Comparison of ENCODE assay signal across 1 cellular context in genomic region chr1:99652881-99653281, GRCh38.
TF ChIP-seq lines count a peak whose summit lies in the region.

No MANE protein-coding gene starts in this region.

TF ChIP-seq in H1, 55 proteins besides CTCF, POLR2A, EP300 and RAD21:
- no peak for TF ChIP-seq MAFK (IDR thresholded peaks at IDR 0.05; ENCODE audit: low read depth, low read length)
- no peak for TF ChIP-seq GABPA (IDR thresholded peaks at IDR 0.05; ENCODE audit: borderline replicate concordance, insufficient read depth, low read length)
- no peak for TF ChIP-seq SP1 (IDR thresholded peaks at IDR 0.05; ENCODE audit: low read depth, low read length)
- no peak for TF ChIP-seq CREB1 (IDR thresholded peaks at IDR 0.05)
- no peak for TF ChIP-seq ASH2L (IDR thresholded peaks at IDR 0.05; ENCODE audit: low read length)
- TF ChIP-seq NRF1 (IDR thresholded peaks at IDR 0.05; ENCODE audit: low read depth, low read length): no peak
- TF ChIP-seq SIN3A (conservative IDR thresholded peaks at IDR 0.05 in 1 of 2, IDR thresholded peaks at IDR 0.05 in 1 of 2; ENCODE audit: low read depth in 1 of 2, low read length in 2 of 2): no peak
- no peak for TF ChIP-seq EGR1 (IDR thresholded peaks at IDR 0.05; ENCODE audit: borderline replicate concordance, low read depth, low read length)
- no peak for TF ChIP-seq CBX8 (IDR thresholded peaks at IDR 0.05; ENCODE audit: borderline replicate concordance, low read depth, low read length)
- TF ChIP-seq MAX (IDR thresholded peaks at IDR 0.05): no peak
- no peak for TF ChIP-seq TEAD4 (IDR thresholded peaks at IDR 0.05; ENCODE audit: low read depth, low read length)
- no peak for TF ChIP-seq CBX5 (IDR thresholded peaks at IDR 0.05; ENCODE audit: low read depth, low read length)
- TF ChIP-seq SRF (IDR thresholded peaks at IDR 0.05; ENCODE audit: low read depth, low read length): no peak
- TF ChIP-seq POU5F1 (IDR thresholded peaks at IDR 0.05; ENCODE audit: low read depth, low read length): no peak
- TF ChIP-seq CEBPB (IDR thresholded peaks at IDR 0.05; ENCODE audit: low read depth, low read length): no peak
- no peak for TF ChIP-seq TBP (IDR thresholded peaks at IDR 0.05; ENCODE audit: low read depth, low read length)
- no peak for TF ChIP-seq RBBP5 (IDR thresholded peaks at IDR 0.05; ENCODE audit: borderline replicate concordance, low read depth, low read length)
